ENCODE assay signal across 12 cellular contexts in the genomic region with DNA sequence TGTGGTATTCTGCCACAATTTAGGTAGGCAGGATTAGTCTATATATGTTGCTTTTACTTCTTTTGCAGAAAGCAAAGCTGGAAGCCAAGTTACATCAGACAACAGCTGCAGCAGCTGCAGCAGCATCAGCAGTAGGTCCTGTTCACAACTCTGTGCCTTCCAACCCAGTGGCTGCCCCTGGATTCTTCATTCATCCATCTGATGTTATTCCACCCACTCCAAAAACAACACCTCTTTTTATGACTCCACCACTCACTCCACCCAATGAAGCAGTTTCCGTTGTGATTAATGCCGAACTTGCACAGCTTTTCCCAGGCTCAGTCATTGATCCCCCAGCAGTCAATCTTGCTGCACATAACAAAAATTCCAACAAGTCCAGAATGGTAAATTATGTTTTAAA.
"Had no signal": no experiment of that assay in that cellular context is flagged by ENCODE, and none has a peak within 500 bp of the region (broad histone marks: within the 10 kb centered on the region; RNA-seq: fewer than 3 reads in every experiment).

No MANE protein-coding gene starts in this region.

- DNase-seq: activated CD4-positive, CD25-positive, alpha-beta regulatory T cell; activated T-cell treated with anti-CD3 and anti-CD28 coated beads, Interleukin-2, amount 50 U/mL, for 1 hour; amniotic stem cell; esophagus squamous epithelium; kidney glomerular epithelial cell; psoas muscle; SK-N-SH; stimulated activated CD4-positive, alpha-beta T cell treated with anti-CD3 and anti-CD28 coated beads, Interleukin-4, amount 100 ng/mL, for 4 hours; stomach had no signal

- H3K4me1 ChIP-seq: esophagus squamous epithelium, gastroesophageal sphincter, psoas muscle, stomach had no signal

- H3K27ac ChIP-seq: esophagus squamous epithelium, gastroesophageal sphincter, hepatocyte, psoas muscle, stomach had no signal

- H3K27me3 ChIP-seq: esophagus squamous epithelium, gastroesophageal sphincter, hepatocyte, stomach had no signal

- H3K9ac ChIP-seq: SK-N-SH had no signal

- H3K9me2 ChIP-seq: SK-N-SH had no signal

- H3K4me3 ChIP-seq: esophagus squamous epithelium, gastroesophageal sphincter, hepatocyte, psoas muscle, stomach had no signal

- ATAC-seq: activated naive CD4-positive, alpha-beta T cell treated with anti-CD3 and anti-CD28 coated beads, Interleukin-2, amount 50 U/mL, for 72 hours; gastroesophageal sphincter; psoas muscle had no signal

- H3K9me3 ChIP-seq: esophagus squamous epithelium, gastroesophageal sphincter, psoas muscle, SK-N-SH, stomach had no signal

- H3K4me2 ChIP-seq: hepatocyte, SK-N-SH had no signal

- H2AFZ ChIP-seq: hepatocyte had no signal
